12 cellular contexts compared by ENCODE assay signal in the genomic region with DNA sequence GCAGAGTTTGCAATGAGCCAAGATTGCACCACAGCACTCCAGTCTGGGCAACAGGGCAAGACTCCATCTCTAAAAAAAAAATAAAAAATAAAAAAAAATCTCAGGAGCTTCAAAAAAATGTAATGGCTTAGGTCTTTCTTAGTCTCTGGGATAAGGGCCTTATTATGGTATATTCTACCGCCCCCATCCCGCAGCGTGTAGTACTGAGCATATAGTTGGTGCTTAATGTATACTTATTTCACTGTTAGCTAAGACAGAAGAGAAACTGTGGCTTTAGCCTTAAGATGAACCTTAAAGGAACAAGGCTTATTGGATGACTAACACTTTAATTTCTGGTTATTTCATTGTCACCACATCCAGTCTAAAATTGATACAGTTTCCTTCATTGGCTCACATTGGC. TPM values are rescaled to one million over a fixed set of nuclear protein-coding genes. Genes with fewer than 3 reads are reported as not detected.
A peak's percentile ranks its signal among the peaks of the same experiment; 100 is the strongest.
DNase-seq lines count a peak whose midpoint lies in the region; ATAC-seq and TF ChIP-seq lines count a peak whose summit lies in the region.
"Had no signal": no experiment of that assay in that cellular context is flagged by ENCODE, and none has a peak within 500 bp of the region (broad histone marks: within the 10 kb centered on the region; RNA-seq: fewer than 3 reads in every experiment).

No MANE protein-coding gene starts in this region.

- DNase-seq in heart right ventricle (no peak), Right ventricle myocardium superior (no peak), RWPE2 (ENCODE audit: low spot score) (no peak), suprapubic skin (ENCODE audit: low spot score in 2 of 2) (no peak)
- no peak for DNase-seq in stimulated activated CD8-positive, alpha-beta memory T cell treated with anti-CD3 and anti-CD28 coated beads, Interleukin-4, amount 100 ng/mL, for 48 hours
- DNase-seq: NCI-H748 treated with DMSO at 0.1 percent for 48 hours, Peyer's patch, uterus had no signal

- H3K4me1 ChIP-seq in heart right ventricle = peaks cover 0 to 26% (median 11%) of the 10 kb centered on the region in 9 donors
- peaks cover 6% of the 10 kb centered on the region for H3K4me1 ChIP-seq in RWPE2 (ENCODE audit: insufficient read depth, poor library complexity, severe bottlenecking)
- no peaks in the 10 kb centered on the region for H3K4me1 ChIP-seq in suprapubic skin
- H3K4me1 ChIP-seq: Peyer's patch, uterus had no signal

- H3K4me3 ChIP-seq in heart right ventricle = no peak overlapping the region
- no peak overlapping the region for H3K4me3 ChIP-seq in RWPE2 (ENCODE audit: severe bottlenecking)
- H3K4me3 ChIP-seq in suprapubic skin = no peak overlapping the region
- H3K4me3 ChIP-seq: Peyer's patch, uterus had no signal

- WGBS in heart right ventricle, 2 donors = 95 to 98% methylated on average over 3 of the region's 3 CpGs
- 94% methylated on average over 3 of the region's 3 CpGs for WGBS in suprapubic skin

- H3K9me3 ChIP-seq in heart right ventricle (no peaks in the 10 kb centered on the region), RWPE2 (ENCODE audit: severe bottlenecking) (no peaks in the 10 kb centered on the region), suprapubic skin (no peaks in the 10 kb centered on the region)
- H3K9me3 ChIP-seq: Peyer's patch, uterus had no signal

- TF ChIP-seq CTCF in heart right ventricle (IDR thresholded peaks at IDR 0.05) (no peak), RWPE2 (IDR thresholded peaks at IDR 0.05; ENCODE audit: poor library complexity, severe bottlenecking) (no peak), suprapubic skin (IDR thresholded peaks at IDR 0.05) (no peak)

- H3K27ac ChIP-seq in heart right ventricle (peak overlapping the region in 8 of 10 donors; percentile 4 to 93 (median 73)), RWPE2 (ENCODE audit: poor library complexity, severe bottlenecking) (peak overlapping the region; percentile 30), layer of hippocampus (ENCODE audit: low read depth, low read length) (peak overlapping the region; percentile 53), suprapubic skin (peak overlapping the region; percentile 35)
- H3K27ac ChIP-seq: uterus had no signal

- TF ChIP-seq POLR2A in suprapubic skin (IDR thresholded peaks at IDR 0.05) = no peak

- intact Hi-C loops in heart right ventricle (cut with DNase I) = no loop called here
- intact Hi-C loops in Right ventricle myocardium superior (cut with DNase I) = no loop called here

- ATAC-seq in heart right ventricle (no peak), Right ventricle myocardium superior (ENCODE audit: poor library complexity) (no peak), RWPE2 (ENCODE audit: low read depth) (no peak), HG02973 (IDR thresholded peaks at IDR 0.05; ENCODE audit: unreplicated experiment) (no peak), GM18867 (IDR thresholded peaks at IDR 0.05; ENCODE audit: unreplicated experiment) (no peak)
- ATAC-seq: T-cell had no signal

- H3K27me3 ChIP-seq in heart right ventricle = no peaks in the 10 kb centered on the region
- no peaks in the 10 kb centered on the region for H3K27me3 ChIP-seq in RWPE2 (ENCODE audit: insufficient read depth, poor library complexity, severe bottlenecking)
- H3K27me3 ChIP-seq in layer of hippocampus (ENCODE audit: control insufficient read depth, insufficient read depth, low read length) = no peaks in the 10 kb centered on the region
- H3K27me3 ChIP-seq in suprapubic skin = no peaks in the 10 kb centered on the region
- H3K27me3 ChIP-seq: Peyer's patch, uterus had no signal

- H3K36me3 ChIP-seq in heart right ventricle (no peaks in the 10 kb centered on the region), RWPE2 (ENCODE audit: low read depth) (no peaks in the 10 kb centered on the region), suprapubic skin (no peaks in the 10 kb centered on the region)
- H3K36me3 ChIP-seq: Peyer's patch, uterus had no signal

- no peak for TF ChIP-seq EP300 in suprapubic skin (IDR thresholded peaks at IDR 0.05)

RNA-seq across cellular contexts. Expression of a gene that starts 17.2 kb away (rescaled TPM):
- total RNA-seq in heart right ventricle (100 to 1,000 TPM in 9 of 10 donors, 10 to 100 TPM in 1; 98.1 to 193 (median 129) TPM), Right ventricle myocardium superior (142 TPM), suprapubic skin (100 to 1,000 TPM in 3 of 4 donors, 10 to 100 TPM in 1; 96.3 to 155 (median 123) TPM)
- polyA plus RNA-seq in heart right ventricle = 10 to 100 TPM; 65.4 to 81.5 TPM
